ENCODE assay signal across 17 cellular contexts in the genomic region with DNA sequence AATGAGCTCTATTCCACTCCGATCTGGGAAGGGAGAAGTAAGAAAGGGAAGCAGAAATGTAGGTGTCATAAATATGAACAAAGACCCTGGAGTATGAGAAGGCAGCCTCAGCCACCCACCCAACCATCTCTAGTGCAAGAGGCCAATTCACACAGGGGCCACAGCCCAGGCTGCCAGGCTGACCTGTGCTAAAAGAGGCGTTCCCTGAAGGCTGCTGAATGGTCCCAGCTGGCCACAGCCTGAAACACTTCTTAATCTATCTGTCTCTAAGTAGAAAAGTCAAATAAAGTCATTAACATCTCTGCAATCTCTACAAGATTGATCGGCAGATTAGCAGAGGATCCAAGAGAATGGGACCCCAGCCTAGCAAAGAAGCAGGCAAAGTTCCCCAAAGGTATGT.
DNase-seq lines count a peak whose midpoint lies in the region; TF ChIP-seq lines count a peak whose summit lies in the region.
"Had no signal": no experiment of that assay in that cellular context is flagged by ENCODE, and none has a peak within 500 bp of the region (broad histone marks: within the 10 kb centered on the region; RNA-seq: fewer than 3 reads in every experiment).

No MANE protein-coding gene starts in this region.

- no peaks in the 10 kb centered on the region for H3K79me2 ChIP-seq in GM23248 (ENCODE audit: insufficient read depth)

- H4K20me1 ChIP-seq in GM23248 (ENCODE audit: insufficient read depth), result no peaks in the 10 kb centered on the region
- H4K20me1 ChIP-seq: BLaER1 treated with 17β-estradiol and CSF1 and Interleukin-3, amounts not matched to agents 10 nM and 100 nM had no signal

- H3K4me3 ChIP-seq in WERI-Rb-1 (ENCODE audit: low read depth, low read length), result no peak overlapping the region
- no peak overlapping the region for H3K4me3 ChIP-seq in GM23248
- no peak overlapping the region for H3K4me3 ChIP-seq in stomach
- H3K4me3 ChIP-seq: A549; BLaER1 treated with 17β-estradiol and CSF1 and Interleukin-3, amounts not matched to agents 10 nM and 100 nM had no signal

- H3K4me2 ChIP-seq in GM23248 (ENCODE audit: unreplicated experiment), result no peak overlapping the region
- H3K4me2 ChIP-seq: A549; BLaER1 treated with 17β-estradiol and CSF1 and Interleukin-3, amounts not matched to agents 10 nM and 100 nM had no signal

- intact Hi-C loops in stomach (cut with DNase I; ENCODE audit: low total_unique reads), result no loop called here

- H3K27ac ChIP-seq in WERI-Rb-1 (no peak overlapping the region), GM23248 (no peak overlapping the region), stomach (no peak overlapping the region)
- H3K27ac ChIP-seq: 22Rv1; A549; BLaER1 treated with 17β-estradiol and CSF1 and Interleukin-3, amounts not matched to agents 10 nM and 100 nM had no signal

- H3K27me3 ChIP-seq in WERI-Rb-1 (ENCODE audit: insufficient read depth, low read depth, severe bottlenecking), result no peaks in the 10 kb centered on the region
- no peaks in the 10 kb centered on the region for H3K27me3 ChIP-seq in GM23248 (replicated peaks; ENCODE audit: insufficient read depth)
- no peaks in the 10 kb centered on the region for H3K27me3 ChIP-seq in stomach
- H3K27me3 ChIP-seq: BLaER1 treated with 17β-estradiol and CSF1 and Interleukin-3, amounts not matched to agents 10 nM and 100 nM had no signal

- TF ChIP-seq CTCF in WERI-Rb-1 (IDR thresholded peaks at IDR 0.05; ENCODE audit: low read depth, low read length), result no peak
- no peak for TF ChIP-seq CTCF in stomach (IDR thresholded peaks at IDR 0.05)

- H3K36me3 ChIP-seq in WERI-Rb-1 (no peaks in the 10 kb centered on the region), GM23248 (ENCODE audit: low read depth) (no peaks in the 10 kb centered on the region), stomach (no peaks in the 10 kb centered on the region)
- H3K36me3 ChIP-seq: BLaER1 treated with 17β-estradiol and CSF1 and Interleukin-3, amounts not matched to agents 10 nM and 100 nM had no signal

- H3K9ac ChIP-seq in GM23248, result no peak overlapping the region
- H3K9ac ChIP-seq: BLaER1 treated with 17β-estradiol and CSF1 and Interleukin-3, amounts not matched to agents 10 nM and 100 nM had no signal

- H3K4me1 ChIP-seq in GM23248 (ENCODE audit: insufficient read depth) (no peaks in the 10 kb centered on the region), stomach (no peaks in the 10 kb centered on the region)
- H3K4me1 ChIP-seq: BLaER1 treated with 17β-estradiol and CSF1 and Interleukin-3, amounts not matched to agents 10 nM and 100 nM had no signal

- in situ Hi-C loops in GM23248 (cut with MboI), result no loop called here

- no peaks in the 10 kb centered on the region for H3K9me2 ChIP-seq in GM23248 (ENCODE audit: insufficient read depth)

- no peak overlapping the region for H2AFZ ChIP-seq in GM23248

- no peak for TF ChIP-seq EP300 in stomach (IDR thresholded peaks at IDR 0.05)

- H3K9me3 ChIP-seq in WERI-Rb-1 (ENCODE audit: severe bottlenecking) (no peaks in the 10 kb centered on the region), GM23248 (ENCODE audit: low read depth) (no peaks in the 10 kb centered on the region), stomach (no peaks in the 10 kb centered on the region)
- H3K9me3 ChIP-seq: A549; BLaER1 treated with 17β-estradiol and CSF1 and Interleukin-3, amounts not matched to agents 10 nM and 100 nM had no signal

- peak; percentile 33 for DNase-seq in CD1c-positive myeloid dendritic cell (ENCODE audit: extremely low spot score)
- peak; percentile 93 for DNase-seq in NCI-H82 (lab: John Stamatoyannopoulos, UW)
- DNase-seq in WERI-Rb-1, result peak; percentile 64
- no peak for DNase-seq in GM23248
- no peak for DNase-seq in stomach
- no peak for DNase-seq in UCSD-AML1 (lab: John Stamatoyannopoulos, UW; ENCODE audit: unreplicated experiment)
- DNase-seq: AML-193; Calu3; CD4-positive, alpha-beta memory T cell; CD4-positive, CD25-positive, alpha-beta regulatory T cell; CD8-positive, alpha-beta memory T cell; COR-L47; DMS79 treated with DMSO at 0.1 percent for 48 hours; GF-D8 had no signal

- WGBS in GM23248 (ENCODE audit: low coverage in 1 of 2, low lambda C conversion rate in 2 of 2, missing lambda C conversion rate in 2 of 2), 2 experiments, result 73 to 74% methylated on average over 3 of the region's 3 CpGs
- 41 to 81% (median 62%) methylated on average over 3 of the region's 3 CpGs for WGBS in stomach, 5 donors

- no peaks in the 10 kb centered on the region; the same call in 1 of the 2 replicates for H3F3A ChIP-seq in GM23248 (ENCODE audit: insufficient read depth)

- TF ChIP-seq POLR2A in stomach (IDR thresholded peaks at IDR 0.05), result no peak

Comparison
In these comparisons a context has a peak if more than half of its experiments do, and no peak if none do; other contexts are left out.
1. DNase-seq: peak in CD1c-positive myeloid dendritic cell (single experiment), NCI-H82 (single experiment) and WERI-Rb-1 (single experiment); none in GM23248 (single experiment), stomach (single experiment) and UCSD-AML1 (single experiment).